37 cellular contexts compared by ENCODE assay signal in genomic region chr12:110156766-110157165, GRCh38.
"Had no signal": no experiment of that assay in that cellular context is flagged by ENCODE, and none has a peak within 500 bp of the region (broad histone marks: within the 10 kb centered on the region; RNA-seq: fewer than 3 reads in every experiment).

No MANE protein-coding gene starts in this region.

- H3K4me1 ChIP-seq: ascending aorta, body of pancreas, breast epithelium had no signal

- H3K4me3 ChIP-seq: adrenal gland, ascending aorta, body of pancreas, breast epithelium, cardiac muscle cell had no signal

- H3K27ac Mint-ChIP-seq: activated naive CD4-positive, alpha-beta T cell treated with anti-CD3 and anti-CD28 coated beads for 36 hours; activated naive CD4-positive, alpha-beta T cell treated with anti-CD3 and anti-CD28 coated beads, Interleukin-2, amount 10 ng/mL, durations not matched to agents 7 days and 5 days; activated naive CD4-positive, alpha-beta T cell treated with anti-CD3 and anti-CD28 coated beads, Interleukin-2, amount 50 U/mL, for 24 hours; activated naive CD4-positive, alpha-beta T cell treated with anti-CD3 and anti-CD28 coated beads, Interleukin-2, amount 50 U/mL, for 72 hours; activated naive CD8-positive, alpha-beta T cell; activated naive CD8-positive, alpha-beta T cell treated with anti-CD3 and anti-CD28 coated beads for 36 hours; activated naive CD8-positive, alpha-beta T cell treated with anti-CD3 and anti-CD28 coated beads, Interleukin-2, amount 10 ng/mL, durations not matched to agents 7 days and 5 days; activated naive CD8-positive, alpha-beta T cell treated with anti-CD3 and anti-CD28 coated beads, Interleukin-2, amount 50 U/mL, for 24 hours; activated T-cell treated with anti-CD3 and anti-CD28 coated beads, Interleukin-2, amount 50 U/mL, for 24 hours; activated T-cell treated with anti-CD3 and anti-CD28 coated beads, Interleukin-2, amount 50 U/mL, for 72 hours; activated T-helper 1 cell treated with anti-CD3 and anti-CD28 coated beads, Interleukin-12 subunit alpha, Interleukin-12 subunit beta, Interleukin-2, Interleukin-4 antibody, amounts not matched to agents 30 ng/mL and 10 ng/mL and 1 ng/mL, durations not matched to agents 14 hours and 24 hours and 36 hours; activated T-helper 17 cell treated with anti-CD3 and anti-CD28 coated beads, Interleukin-2, amount 50 U/mL, for 72 hours; activated T-helper 2 cell treated with anti-CD3 and anti-CD28 coated beads, Interferon-gamma antibody, Interleukin-2, Interleukin-4, amounts not matched to agents 10 μg/mL and 5 μg/mL and 100 μg/mL, durations not matched to agents 14 hours and 24 hours and 36 hours; brain had no signal

- H3K4me3 Mint-ChIP-seq: activated naive CD4-positive, alpha-beta T cell treated with anti-CD3 and anti-CD28 coated beads for 36 hours; activated naive CD4-positive, alpha-beta T cell treated with anti-CD3 and anti-CD28 coated beads, Interleukin-2, amount 10 ng/mL, durations not matched to agents 7 days and 5 days; activated naive CD4-positive, alpha-beta T cell treated with anti-CD3 and anti-CD28 coated beads, Interleukin-2, amount 50 U/mL, for 24 hours; activated naive CD8-positive, alpha-beta T cell; activated naive CD8-positive, alpha-beta T cell treated with anti-CD3 and anti-CD28 coated beads for 36 hours; activated naive CD8-positive, alpha-beta T cell treated with anti-CD3 and anti-CD28 coated beads, Interleukin-2, amount 10 ng/mL, durations not matched to agents 7 days and 5 days; activated naive CD8-positive, alpha-beta T cell treated with anti-CD3 and anti-CD28 coated beads, Interleukin-2, amount 50 U/mL, for 24 hours; activated T-cell treated with anti-CD3 and anti-CD28 coated beads, Interleukin-2, amount 50 U/mL, for 24 hours; activated T-cell treated with anti-CD3 and anti-CD28 coated beads, Interleukin-2, amount 50 U/mL, for 4 hours; activated T-cell treated with anti-CD3 and anti-CD28 coated beads, Interleukin-2, amount 50 U/mL, for 72 hours; activated T-helper 1 cell treated with anti-CD3 and anti-CD28 coated beads, Interleukin-12 subunit alpha, Interleukin-12 subunit beta, Interleukin-2, Interleukin-4 antibody, amounts not matched to agents 30 ng/mL and 10 ng/mL and 1 ng/mL, durations not matched to agents 14 hours and 24 hours and 36 hours; activated T-helper 17 cell treated with anti-CD3 and anti-CD28 coated beads, Interleukin-2, amount 50 U/mL, for 72 hours; brain; central memory CD8-positive, alpha-beta T cell had no signal

- H3K27me3 Mint-ChIP-seq: activated naive CD4-positive, alpha-beta T cell treated with anti-CD3 and anti-CD28 coated beads, Interleukin-2, amount 10 ng/mL, durations not matched to agents 7 days and 5 days; activated naive CD4-positive, alpha-beta T cell treated with anti-CD3 and anti-CD28 coated beads, Interleukin-2, amount 50 U/mL, for 24 hours; activated naive CD8-positive, alpha-beta T cell; activated naive CD8-positive, alpha-beta T cell treated with anti-CD3 and anti-CD28 coated beads for 36 hours; activated naive CD8-positive, alpha-beta T cell treated with anti-CD3 and anti-CD28 coated beads, Interleukin-2, amount 10 ng/mL, durations not matched to agents 7 days and 5 days; activated naive CD8-positive, alpha-beta T cell treated with anti-CD3 and anti-CD28 coated beads, Interleukin-2, amount 50 U/mL, for 24 hours; activated T-cell treated with anti-CD3 and anti-CD28 coated beads, Interleukin-2, amount 50 U/mL, for 24 hours; activated T-helper 17 cell treated with anti-CD3 and anti-CD28 coated beads, Interleukin-2, amount 50 U/mL, for 72 hours; brain; central memory CD8-positive, alpha-beta T cell had no signal

- H3K36me3 ChIP-seq: adrenal gland had no signal

- H3K9me3 ChIP-seq: body of pancreas had no signal

- H3K27ac ChIP-seq: adrenal gland, ascending aorta, body of pancreas, brain microvascular endothelial cell, breast epithelium, cardiac muscle cell had no signal

- H3K4me1 Mint-ChIP-seq: brain had no signal

- DNase-seq: activated effector memory CD4-positive, alpha-beta T cell treated with anti-CD3 and anti-CD28 coated beads, Interleukin-2, amount 50 U/mL, for 16 hours; activated effector memory CD4-positive, alpha-beta T cell treated with Interleukin-2 at 50 U/mL for 16 hours; activated gamma-delta T cell; activated gamma-delta T cell treated with Interleukin-2 at 50 U/mL for 16 hours; activated naive CD4-positive, alpha-beta T cell; activated naive CD4-positive, alpha-beta T cell treated with anti-CD3 and anti-CD28 coated beads for 36 hours; activated naive CD4-positive, alpha-beta T cell treated with anti-CD3 and anti-CD28 coated beads, Interleukin-2, amount 10 ng/mL, durations not matched to agents 7 days and 5 days; activated naive CD4-positive, alpha-beta T cell treated with anti-CD3 and anti-CD28 coated beads, Interleukin-2, amount 50 U/mL, for 16 hours; activated naive CD4-positive, alpha-beta T cell treated with Interleukin-2 at 50 U/mL for 16 hours; activated naive CD8-positive, alpha-beta T cell treated with anti-CD3 and anti-CD28 coated beads for 36 hours; activated naive CD8-positive, alpha-beta T cell treated with anti-CD3 and anti-CD28 coated beads, Interleukin-2, amount 10 ng/mL, durations not matched to agents 7 days and 5 days; activated naive CD8-positive, alpha-beta T cell treated with anti-CD3 and anti-CD28 coated beads, Interleukin-2, amount 50 U/mL, for 24 hours; activated T-cell treated with anti-CD3 and anti-CD28 coated beads, Interleukin-2, amount 50 U/mL, for 24 hours; activated T-cell treated with anti-CD3 and anti-CD28 coated beads, Interleukin-2, amount 50 U/mL, for 4 hours; activated T-cell treated with anti-CD3 and anti-CD28 coated beads, Interleukin-2, amount 50 U/mL, for 48 hours; activated T-cell treated with anti-CD3 and anti-CD28 coated beads, Interleukin-2, amount 50 U/mL, for 72 hours; adrenal gland; amniotic stem cell; amygdala; anterior cingulate cortex; aorta; body of pancreas; brain microvascular endothelial cell; caudate nucleus; central memory CD4-positive, alpha-beta T cell; cerebellar nuclear complex had no signal
